In genomic region chr1:170967042-170967910, GRCh38 we compare ENCODE assay signal across 8 cellular contexts. TPM values are rescaled to one million over a fixed set of nuclear protein-coding genes. Genes with fewer than 3 reads are reported as not detected.
A peak's percentile ranks its signal among the peaks of the same experiment; 100 is the strongest.
DNase-seq lines count a peak whose midpoint lies in the region; ATAC-seq and TF ChIP-seq lines count a peak whose summit lies in the region.

No MANE protein-coding gene starts in this region.

- H3K9me3 ChIP-seq in right lobe of liver = no peaks in the 10 kb centered on the region

- CTCF ChIA-PET in activated CD4-positive, alpha-beta memory T cell treated with anti-CD3 and anti-CD28 coated beads, Interleukin-2, amount 10 ng/mL, durations not matched to agents 7 days and 5 days (lab: Charles Lee) = interaction anchor here (0.6 to 2.3 kb wide), 4 partner anchors 10 to 799 kb away, joined by 3 to 21 read pairs (median 3); partner anchors contain the start of gene FMO4

- peaks cover 3% of the 10 kb centered on the region for H3K27me3 Mint-ChIP-seq in chondrocyte (ENCODE audit: low read depth)
- H3K27me3 Mint-ChIP-seq in activated CD4-positive, alpha-beta memory T cell treated with anti-CD3 and anti-CD28 coated beads, Interleukin-2, amount 10 ng/mL, durations not matched to agents 7 days and 5 days = peaks cover 4% of the 10 kb centered on the region
- H3K27me3 Mint-ChIP-seq in activated CD4-positive, alpha-beta T cell treated with anti-CD3 and anti-CD28 coated beads, Interleukin-2, amount 10 ng/mL, durations not matched to agents 24 days and 14 days = peaks cover 8% of the 10 kb centered on the region

- H3K4me3 ChIP-seq in right lobe of liver = no peak overlapping the region

- no peaks in the 10 kb centered on the region for H3K27me3 ChIP-seq in right lobe of liver

- POLR2A ChIA-PET in activated CD4-positive, alpha-beta memory T cell treated with anti-CD3 and anti-CD28 coated beads, Interleukin-2, amount 10 ng/mL, durations not matched to agents 7 days and 5 days (lab: Charles Lee) = no interaction called here

- H3K36me3 ChIP-seq in right lobe of liver = no peaks in the 10 kb centered on the region

- H3K27ac ChIP-seq in right lobe of liver = no peak overlapping the region

- ATAC-seq in Right ventricle myocardium inferior = peak; percentile 54
- ATAC-seq in HG02852 (IDR thresholded peaks at IDR 0.05; ENCODE audit: unreplicated experiment) = peak; percentile 78
- ATAC-seq in right lobe of liver = peak; percentile 85 to 89 (median 87)

- no peak for TF ChIP-seq POLR2A in right lobe of liver (IDR thresholded peaks at IDR 0.05)

- TF ChIP-seq CTCF in chondrocyte (IDR thresholded peaks at IDR 0.05) (peak; percentile 90), right lobe of liver (IDR thresholded peaks at IDR 0.05) (peak; percentile 45 to 67 (median 65))

- no peak overlapping the region for H3K27ac Mint-ChIP-seq in chondrocyte (ENCODE audit: unreplicated experiment)
- H3K27ac Mint-ChIP-seq in activated CD4-positive, alpha-beta memory T cell treated with anti-CD3 and anti-CD28 coated beads, Interleukin-2, amount 10 ng/mL, durations not matched to agents 7 days and 5 days = no peak overlapping the region
- H3K27ac Mint-ChIP-seq in activated CD4-positive, alpha-beta T cell treated with anti-CD3 and anti-CD28 coated beads, Interleukin-2, amount 10 ng/mL, durations not matched to agents 24 days and 14 days = no peak overlapping the region

- H3K36me3 Mint-ChIP-seq in chondrocyte (ENCODE audit: low read depth) = no peaks in the 10 kb centered on the region
- H3K36me3 Mint-ChIP-seq in activated CD4-positive, alpha-beta memory T cell treated with anti-CD3 and anti-CD28 coated beads, Interleukin-2, amount 10 ng/mL, durations not matched to agents 7 days and 5 days (ENCODE audit: low read depth) = no peaks in the 10 kb centered on the region
- no peaks in the 10 kb centered on the region for H3K36me3 Mint-ChIP-seq in activated CD4-positive, alpha-beta T cell treated with anti-CD3 and anti-CD28 coated beads, Interleukin-2, amount 10 ng/mL, durations not matched to agents 24 days and 14 days (ENCODE audit: low read depth)

- no peaks in the 10 kb centered on the region for H3K4me1 ChIP-seq in right lobe of liver

- peaks cover 7% of the 10 kb centered on the region for H3K9me3 Mint-ChIP-seq in chondrocyte (ENCODE audit: low read depth)
- no peaks in the 10 kb centered on the region for H3K9me3 Mint-ChIP-seq in activated CD4-positive, alpha-beta memory T cell treated with anti-CD3 and anti-CD28 coated beads, Interleukin-2, amount 10 ng/mL, durations not matched to agents 7 days and 5 days
- H3K9me3 Mint-ChIP-seq in activated CD4-positive, alpha-beta T cell treated with anti-CD3 and anti-CD28 coated beads, Interleukin-2, amount 10 ng/mL, durations not matched to agents 24 days and 14 days = no peaks in the 10 kb centered on the region

- peaks cover 8% of the 10 kb centered on the region for H3K4me1 Mint-ChIP-seq in chondrocyte (ENCODE audit: low read depth)
- H3K4me1 Mint-ChIP-seq in activated CD4-positive, alpha-beta memory T cell treated with anti-CD3 and anti-CD28 coated beads, Interleukin-2, amount 10 ng/mL, durations not matched to agents 7 days and 5 days = no peaks in the 10 kb centered on the region
- no peaks in the 10 kb centered on the region for H3K4me1 Mint-ChIP-seq in activated CD4-positive, alpha-beta T cell treated with anti-CD3 and anti-CD28 coated beads, Interleukin-2, amount 10 ng/mL, durations not matched to agents 24 days and 14 days

- WGBS in right lobe of liver (ENCODE audit: insufficient coverage, low coverage, low lambda C conversion rate, missing lambda C conversion rate) = 14% methylated on average over 5 of the region's 5 CpGs

- intact Hi-C loops in Right ventricle myocardium inferior (cut with DNase I) (loop anchor here (2.0 to 5.0 kb wide), 2 partner anchors 260 to 350 kb away; no protein-coding TSS in a partner anchor), cardiac septum (cut with DNase I) (loop anchor here (1.0 to 5.0 kb wide), 2 partner anchors 259 to 350 kb away; no protein-coding TSS in a partner anchor), right lobe of liver (cut with DNase I) (loop anchor here in 1 of 2 donors (10.0 kb wide), 1 partner anchor 268 kb away; no protein-coding TSS in a partner anchor)
- intact Hi-C loops in activated CD4-positive, alpha-beta T cell treated with anti-CD3 and anti-CD28 coated beads, Interleukin-2, amount 10 ng/mL, durations not matched to agents 24 days and 14 days (cut with micrococcal nuclease) = loop anchor here (2.0 kb wide), 1 partner anchor 346 kb away; no protein-coding TSS in a partner anchor

- DNase-seq in Right ventricle myocardium inferior (ENCODE audit: missing footprints) (no peak), cardiac septum (ENCODE audit: low spot score) (no peak), NCI-H510A (lab: John Stamatoyannopoulos, UW) (peak; percentile 3), chondrocyte (ENCODE audit: low spot score) (no peak), right lobe of liver (no peak)
- DNase-seq in activated CD4-positive, alpha-beta memory T cell treated with anti-CD3 and anti-CD28 coated beads, Interleukin-2, amount 10 ng/mL, durations not matched to agents 7 days and 5 days = no peak
- no peak for DNase-seq in activated CD4-positive, alpha-beta T cell treated with anti-CD3 and anti-CD28 coated beads, Interleukin-2, amount 10 ng/mL, durations not matched to agents 24 days and 14 days

- H3K4me3 Mint-ChIP-seq in chondrocyte (ENCODE audit: unreplicated experiment) = no peak overlapping the region
- H3K4me3 Mint-ChIP-seq in activated CD4-positive, alpha-beta memory T cell treated with anti-CD3 and anti-CD28 coated beads, Interleukin-2, amount 10 ng/mL, durations not matched to agents 7 days and 5 days = no peak overlapping the region
- H3K4me3 Mint-ChIP-seq in activated CD4-positive, alpha-beta T cell treated with anti-CD3 and anti-CD28 coated beads, Interleukin-2, amount 10 ng/mL, durations not matched to agents 24 days and 14 days = no peak overlapping the region

RNA-seq across cellular contexts. Expression of gene MROH9, which starts 31.9 kb away (rescaled TPM):
- total RNA-seq in Right ventricle myocardium inferior (not detected), cardiac septum (not detected), chondrocyte (0.41 TPM in 1 of 3 replicates, not detected in the others), right lobe of liver (not detected)
- total RNA-seq in activated CD4-positive, alpha-beta memory T cell treated with anti-CD3 and anti-CD28 coated beads, Interleukin-2, amount 10 ng/mL, durations not matched to agents 7 days and 5 days = not detected
- not detected in 2 replicates for total RNA-seq in activated CD4-positive, alpha-beta T cell treated with anti-CD3 and anti-CD28 coated beads, Interleukin-2, amount 10 ng/mL, durations not matched to agents 24 days and 14 days
